Comparison of ENCODE assay signal across 1 cellular context in genomic region chr21:34877485-34878128, GRCh38.
A peak's percentile ranks its signal among the peaks of the same experiment; 100 is the strongest.
TF ChIP-seq lines count a peak whose summit lies in the region.

No MANE protein-coding gene starts in this region.

TF ChIP-seq in HCT116, 20 proteins besides CTCF, POLR2A, EP300 and RAD21 (continued from another document):
- TF ChIP-seq ELF1 (IDR thresholded peaks at IDR 0.05; ENCODE audit: borderline replicate concordance, low read depth): no peak
- TF ChIP-seq EZH2 (IDR thresholded peaks at IDR 0.05): no peak
- TF ChIP-seq SRF (IDR thresholded peaks at IDR 0.05; ENCODE audit: low read depth): no peak
- TF ChIP-seq SP1 (IDR thresholded peaks at IDR 0.05; ENCODE audit: low read depth): 0 out of 2 replicates have a peak, but pooled peaks have one; percentile 31
- TF ChIP-seq CBX3 (IDR thresholded peaks at IDR 0.05; ENCODE audit: low read depth): no peak
TF ChIP-seq in HCT116: peak in this region for 1.
